In genomic region chr13:44197791-44198770, GRCh38 we compare ENCODE assay signal across 7 cellular contexts.
A peak's percentile ranks its signal among the peaks of the same experiment; 100 is the strongest.
DNase-seq lines count a peak whose midpoint lies in the region; ATAC-seq and TF ChIP-seq lines count a peak whose summit lies in the region.

No MANE protein-coding gene starts in this region.

- H4K20me1 ChIP-seq in neural progenitor cell (ENCODE audit: low read depth), result no peaks in the 10 kb centered on the region

- H2AFZ ChIP-seq in neural progenitor cell (replicated peaks), result no peak overlapping the region

- H3K9me3 Mint-ChIP-seq in T-helper 1 cell treated with Interleukin-12 subunit alpha and Interleukin-12 subunit beta and Interleukin-4 antibody, amounts not matched to agents 30 μg/mL and 1 μg/mL, for 36 hours, result no peaks in the 10 kb centered on the region
- H3K9me3 Mint-ChIP-seq in neural progenitor cell, result no peaks in the 10 kb centered on the region

- H3K36me3 Mint-ChIP-seq in T-helper 1 cell treated with Interleukin-12 subunit alpha and Interleukin-12 subunit beta and Interleukin-4 antibody, amounts not matched to agents 30 μg/mL and 1 μg/mL, for 36 hours (ENCODE audit: low read depth), result peaks cover 1% of the 10 kb centered on the region
- H3K36me3 Mint-ChIP-seq in neural progenitor cell, result no peaks in the 10 kb centered on the region

- 89 to 100% (median 100%) methylated on average over 1 of the region's 1 CpG for WGBS in spleen, 5 donors

- no peaks in the 10 kb centered on the region for H3K27me3 ChIP-seq in neural progenitor cell
- no peaks in the 10 kb centered on the region for H3K27me3 ChIP-seq in spleen (replicated peaks in 1 of 7)

- peak; percentile 91 for ATAC-seq in GM19025 (IDR thresholded peaks at IDR 0.05; ENCODE audit: low read depth, unreplicated experiment)
- ATAC-seq in HG02870 (IDR thresholded peaks at IDR 0.05; ENCODE audit: unreplicated experiment), result peak; percentile 93

- no peak for TF ChIP-seq POLR2A in spleen (IDR thresholded peaks at IDR 0.05)

- intact Hi-C loops in spleen (cut with DNase I; ENCODE audit: low total_unique reads), result no loop called here

- peak overlapping the region; percentile 55 for H3K4me3 Mint-ChIP-seq in T-helper 1 cell treated with Interleukin-12 subunit alpha and Interleukin-12 subunit beta and Interleukin-4 antibody, amounts not matched to agents 30 μg/mL and 1 μg/mL, for 36 hours
- H3K4me3 Mint-ChIP-seq in neural progenitor cell, result no peak overlapping the region

- no peak for TF ChIP-seq CTCF in neural progenitor cell (IDR thresholded peaks at IDR 0.05)
- no peak for TF ChIP-seq CTCF in spleen (IDR thresholded peaks at IDR 0.05 in 8 of 11, conservative IDR thresholded peaks at IDR 0.05 in 3 of 11)

- H3K4me3 ChIP-seq in neural progenitor cell (no peak overlapping the region), spleen (no peak overlapping the region)

- DNase-seq in neural progenitor cell (ENCODE audit: low spot score) (no peak), hippocampal formation (lab: John Stamatoyannopoulos, UW) (no peak), amygdala (lab: John Stamatoyannopoulos, UW) (no peak), spleen (no peak)

- H3K4me1 ChIP-seq in neural progenitor cell (no peaks in the 10 kb centered on the region), spleen (no peaks in the 10 kb centered on the region)

- no peaks in the 10 kb centered on the region for H3K9me3 ChIP-seq in neural progenitor cell (ENCODE audit: low read depth)
- H3K9me3 ChIP-seq in spleen, result no peaks in the 10 kb centered on the region

- H3K36me3 ChIP-seq in neural progenitor cell (no peaks in the 10 kb centered on the region), spleen (no peaks in the 10 kb centered on the region)

- peaks cover 42% of the 10 kb centered on the region for H3K4me1 Mint-ChIP-seq in T-helper 1 cell treated with Interleukin-12 subunit alpha and Interleukin-12 subunit beta and Interleukin-4 antibody, amounts not matched to agents 30 μg/mL and 1 μg/mL, for 36 hours (ENCODE audit: low read depth)
- H3K4me1 Mint-ChIP-seq in neural progenitor cell, result peaks cover 10% of the 10 kb centered on the region

- H3K9ac ChIP-seq in neural progenitor cell, result no peak overlapping the region

- H3K27ac ChIP-seq in neural progenitor cell (no peak overlapping the region), spleen (no peak overlapping the region)

- no peak overlapping the region for H3K4me2 ChIP-seq in neural progenitor cell

- no peaks in the 10 kb centered on the region for H3K79me2 ChIP-seq in neural progenitor cell (ENCODE audit: low read depth)

- peak overlapping the region; percentile 59 for H3K27ac Mint-ChIP-seq in T-helper 1 cell treated with Interleukin-12 subunit alpha and Interleukin-12 subunit beta and Interleukin-4 antibody, amounts not matched to agents 30 μg/mL and 1 μg/mL, for 36 hours
- peak overlapping the region; percentile 58 for H3K27ac Mint-ChIP-seq in neural progenitor cell

- H3F3A ChIP-seq in neural progenitor cell (ENCODE audit: low read depth), result no peaks in the 10 kb centered on the region

- H3K27me3 Mint-ChIP-seq in T-helper 1 cell treated with Interleukin-12 subunit alpha and Interleukin-12 subunit beta and Interleukin-4 antibody, amounts not matched to agents 30 μg/mL and 1 μg/mL, for 36 hours (ENCODE audit: low read depth), result peaks cover 39% of the 10 kb centered on the region
- peaks cover 7% of the 10 kb centered on the region for H3K27me3 Mint-ChIP-seq in neural progenitor cell (ENCODE audit: insufficient read depth, low read depth)
